10 cellular contexts compared by ENCODE assay signal in genomic region chr16:51731160-51731559, GRCh38.
DNase-seq lines count a peak whose midpoint lies in the region.
"Had no signal": no experiment of that assay in that cellular context is flagged by ENCODE, and none has a peak within 500 bp of the region (broad histone marks: within the 10 kb centered on the region; RNA-seq: fewer than 3 reads in every experiment).

No MANE protein-coding gene starts in this region.

- no peak overlapping the region for H4K8ac ChIP-seq in mesendoderm (ENCODE audit: low read depth, low read length)
- no peak overlapping the region for H4K8ac ChIP-seq in trophoblast cell (ENCODE audit: low read depth, low read length)

- H3K36me3 ChIP-seq in HUES48 (ENCODE audit: control insufficient read depth, insufficient read depth, low read length) (no peaks in the 10 kb centered on the region), mesendoderm (ENCODE audit: control insufficient read depth, insufficient read depth, low read length) (no peaks in the 10 kb centered on the region), trophoblast cell (ENCODE audit: control insufficient read depth in 1 of 2, insufficient read depth in 2 of 2, low read length in 2 of 2) (no peaks in the 10 kb centered on the region)

- H3K9me3 ChIP-seq in HUES48 (ENCODE audit: control insufficient read depth, insufficient read depth, low read length) (no peaks in the 10 kb centered on the region), trophoblast cell (ENCODE audit: insufficient read depth, low read depth, low read length) (no peaks in the 10 kb centered on the region)
- H3K9me3 ChIP-seq: A549, Caco-2 had no signal

- H2BK5ac ChIP-seq in mesendoderm (ENCODE audit: low read length) (no peak overlapping the region), trophoblast cell (ENCODE audit: low read depth, low read length, poor library complexity) (no peak overlapping the region)

- H3K79me1 ChIP-seq in mesendoderm (ENCODE audit: low read length) (no peaks in the 10 kb centered on the region), trophoblast cell (ENCODE audit: low read length) (no peaks in the 10 kb centered on the region)

- H4K5ac ChIP-seq in mesendoderm (ENCODE audit: low read length): no peak overlapping the region

- no peak overlapping the region for H2AFZ ChIP-seq in trophoblast cell (ENCODE audit: insufficient read depth, low read length, poor library complexity)

- H3K18ac ChIP-seq in mesendoderm (ENCODE audit: low read length): no peak overlapping the region
- H3K18ac ChIP-seq in trophoblast cell (ENCODE audit: low read length): no peak overlapping the region

- no peak overlapping the region for H4K91ac ChIP-seq in trophoblast cell (ENCODE audit: low read depth, low read length)

- H3K27ac ChIP-seq in HUES48 (ENCODE audit: low read depth, low read length) (peak overlapping the region; percentile 18), mesendoderm (ENCODE audit: low read depth, low read length) (no peak overlapping the region), trophoblast cell (ENCODE audit: low read depth, low read length) (no peak overlapping the region)
- H3K27ac ChIP-seq: A549 had no signal

- no peak overlapping the region for H3K23ac ChIP-seq in mesendoderm (ENCODE audit: low read length)
- no peak overlapping the region for H3K23ac ChIP-seq in trophoblast cell (ENCODE audit: low read length)

- H3K4me3 ChIP-seq in HUES48 (ENCODE audit: low read depth, low read length) (no peak overlapping the region), mesendoderm (ENCODE audit: low read length) (no peak overlapping the region), trophoblast cell (ENCODE audit: low read depth, low read length) (no peak overlapping the region)
- H3K4me3 ChIP-seq: A549 had no signal

- no peak overlapping the region for H3K14ac ChIP-seq in trophoblast cell (ENCODE audit: low read length)

- H3K79me2 ChIP-seq in mesendoderm (ENCODE audit: control insufficient read depth, insufficient read depth, low read length) (no peaks in the 10 kb centered on the region), trophoblast cell (ENCODE audit: control insufficient read depth, insufficient read depth, low read length, poor library complexity) (no peaks in the 10 kb centered on the region)

- no peak overlapping the region for H2BK12ac ChIP-seq in trophoblast cell (ENCODE audit: low read length)

- H2BK15ac ChIP-seq in mesendoderm (replicated peaks; ENCODE audit: low read depth): no peak overlapping the region

- H3K4ac ChIP-seq in mesendoderm (ENCODE audit: low read depth, low read length): no peak overlapping the region
- no peak overlapping the region for H3K4ac ChIP-seq in trophoblast cell (ENCODE audit: low read depth, low read length)

- H2BK120ac ChIP-seq in mesendoderm (ENCODE audit: low read depth, low read length) (no peak overlapping the region), trophoblast cell (ENCODE audit: insufficient read depth, low read length, poor library complexity) (no peak overlapping the region)

- H3K9ac ChIP-seq in HUES48 (ENCODE audit: low read depth, low read length) (no peak overlapping the region), mesendoderm (ENCODE audit: low read length) (no peak overlapping the region), trophoblast cell (ENCODE audit: low read length) (no peak overlapping the region)

- H3K4me2 ChIP-seq in mesendoderm (ENCODE audit: low read length): no peak overlapping the region
- no peak overlapping the region for H3K4me2 ChIP-seq in trophoblast cell (ENCODE audit: low read length)
- H3K4me2 ChIP-seq: A549 had no signal

- H3K4me1 ChIP-seq in HUES48 (ENCODE audit: control insufficient read depth, insufficient read depth, low read length) (peaks cover 7% of the 10 kb centered on the region), mesendoderm (ENCODE audit: control insufficient read depth, low read depth, low read length) (no peaks in the 10 kb centered on the region), trophoblast cell (ENCODE audit: control insufficient read depth in 1 of 2, insufficient read depth in 2 of 2, low read length in 2 of 2) (no peaks in the 10 kb centered on the region)
- H3K4me1 ChIP-seq: A549, Caco-2 had no signal

- H4K12ac ChIP-seq in trophoblast cell (ENCODE audit: low read depth, low read length): no peak overlapping the region

- H3K56ac ChIP-seq in mesendoderm (ENCODE audit: low read length): no peak overlapping the region

- H2AK5ac ChIP-seq in mesendoderm (ENCODE audit: low read length) (no peak overlapping the region), trophoblast cell (ENCODE audit: low read length) (no peak overlapping the region)

- no CpG with 5 or more reads among the region's 4 CpGs for WGBS in mesendoderm (ENCODE audit: extremely low coverage, insufficient coverage, low lambda C conversion rate)
- WGBS in trophoblast cell (ENCODE audit: extremely low coverage, insufficient coverage, insufficient read length): no CpG with 5 or more reads among the region's 4 CpGs

- H3K27me3 ChIP-seq in HUES48 (ENCODE audit: control insufficient read depth, insufficient read depth, low read length): no peaks in the 10 kb centered on the region
- H3K27me3 ChIP-seq in mesendoderm (ENCODE audit: insufficient read depth, low read length, poor library complexity): no peaks in the 10 kb centered on the region
- H3K27me3 ChIP-seq in trophoblast cell (ENCODE audit: insufficient read depth, low read length): no peaks in the 10 kb centered on the region

- DNase-seq in COR-L47 (lab: John Stamatoyannopoulos, UW) (peak; percentile 27), NCI-H748 (lab: John Stamatoyannopoulos, UW; ENCODE audit: unreplicated experiment) (peak; percentile 80), mesendoderm (peak; percentile 41), NCI-H446 (lab: John Stamatoyannopoulos, UW) (no peak), A172 (ENCODE audit: low spot score) (no peak), trophoblast cell (no peak)
- DNase-seq: Caco-2; CD8-positive, alpha-beta T cell had no signal

Comparison
In these comparisons a context has a peak if more than half of its experiments do, and no peak if none do; other contexts are left out.
1. DNase-seq: peak in COR-L47 (single experiment), NCI-H748 (single experiment) and mesendoderm (single experiment); none in NCI-H446 (0 of 2), A172 (single experiment) and trophoblast cell (0 of 2).